Comparison of ENCODE assay signal across 1 cellular context in genomic region chr15:90665288-90666134, GRCh38.
TF ChIP-seq lines count a peak whose summit lies in the region.

No MANE protein-coding gene starts in this region.

TF ChIP-seq in HEK293, 187 proteins besides CTCF, POLR2A, EP300 and RAD21 (continued from another document and continues in another):
- TF ChIP-seq ZSCAN5A (tag by site-specific recombination; IDR thresholded peaks at IDR 0.05) (no peak), ZNF704 (tag by site-specific recombination; IDR thresholded peaks at IDR 0.05) (no peak), ZNF366 (tag by site-specific recombination; conservative IDR thresholded peaks at IDR 0.05) (no peak), ZNF19 (tag by site-specific recombination; IDR thresholded peaks at IDR 0.05; ENCODE audit: low read depth) (no peak), KLF8 (tag by site-specific recombination; IDR thresholded peaks at IDR 0.05) (peak; percentile 43; the same call in 1 of the 2 replicates), ZNF580 (tag by site-specific recombination; IDR thresholded peaks at IDR 0.05) (no peak), KLF16 (tag by site-specific recombination; IDR thresholded peaks at IDR 0.05) (no peak), KLF1 (tag by site-specific recombination; IDR thresholded peaks at IDR 0.05) (peak; percentile 33; the same call in 1 of the 2 replicates), ZNF202 (tag by site-specific recombination; IDR thresholded peaks at IDR 0.05; ENCODE audit: borderline replicate concordance) (no peak), ZNF174 (tag by site-specific recombination; IDR thresholded peaks at IDR 0.05) (no peak), HIC1 (tag by site-specific recombination; IDR thresholded peaks at IDR 0.05) (0 out of 2 replicates have a peak, but pooled peaks have one; percentile 39), ZNF488 (tag by site-specific recombination; IDR thresholded peaks at IDR 0.05) (no peak), HOXC10 (CRISPR knock-in tag; IDR thresholded peaks at IDR 0.05) (no peak), ZFP37 (tag by site-specific recombination; IDR thresholded peaks at IDR 0.05) (no peak), ZNF843 (tag by site-specific recombination; IDR thresholded peaks at IDR 0.05) (no peak), ZNF398 (tag by site-specific recombination; IDR thresholded peaks at IDR 0.05) (no peak), ZNF585B (tag by site-specific recombination; IDR thresholded peaks at IDR 0.05) (no peak), MZF1 (tag by site-specific recombination; IDR thresholded peaks at IDR 0.05; ENCODE audit: borderline replicate concordance) (no peak), PRDM10 (tag by site-specific recombination; IDR thresholded peaks at IDR 0.05) (peak; percentile 89), AEBP2 (tag by site-specific recombination; IDR thresholded peaks at IDR 0.05; ENCODE audit: borderline replicate concordance) (no peak), ZNF169 (tag by site-specific recombination; IDR thresholded peaks at IDR 0.05) (no peak), GLI4 (tag by site-specific recombination; IDR thresholded peaks at IDR 0.05) (no peak), KLF17 (tag by site-specific recombination; IDR thresholded peaks at IDR 0.05) (no peak), EGR2 (tag by site-specific recombination; IDR thresholded peaks at IDR 0.05; ENCODE audit: low read depth) (no peak), ZNF362 (tag by site-specific recombination; IDR thresholded peaks at IDR 0.05) (no peak), ZNF621 (tag by site-specific recombination; IDR thresholded peaks at IDR 0.05) (no peak), FEZF1 (tag by site-specific recombination; IDR thresholded peaks at IDR 0.05) (0 out of 2 replicates have a peak, but pooled peaks have one; percentile 9), ZSCAN23 (tag by site-specific recombination; IDR thresholded peaks at IDR 0.05) (no peak), ZNF416 (tag by site-specific recombination; IDR thresholded peaks at IDR 0.05) (no peak), ZNF114 (tag by site-specific recombination; IDR thresholded peaks at IDR 0.05) (no peak), ZNF341 (tag by site-specific recombination; IDR thresholded peaks at IDR 0.05; ENCODE audit: low read depth) (peak; percentile 70), ZFHX2 (tag by site-specific recombination; conservative IDR thresholded peaks at IDR 0.05) (no peak), ZNF132 (tag by site-specific recombination; IDR thresholded peaks at IDR 0.05; ENCODE audit: borderline replicate concordance) (no peak), ZNF529 (tag by site-specific recombination; IDR thresholded peaks at IDR 0.05; ENCODE audit: insufficient replicate concordance) (no peak), ZNF654 (tag by site-specific recombination; IDR thresholded peaks at IDR 0.05; ENCODE audit: low read depth) (no peak), ZNF624 (tag by site-specific recombination; IDR thresholded peaks at IDR 0.05) (no peak), ZNF214 (tag by site-specific recombination; IDR thresholded peaks at IDR 0.05; ENCODE audit: borderline replicate concordance) (no peak), ZNF18 (tag by site-specific recombination; IDR thresholded peaks at IDR 0.05) (0 out of 2 replicates have a peak, but pooled peaks have one; percentile 13), SP2 (tag by site-specific recombination; IDR thresholded peaks at IDR 0.05) (peak; percentile 75), ZBTB44 (tag by site-specific recombination; IDR thresholded peaks at IDR 0.05) (no peak), ZNF560 (tag by site-specific recombination; IDR thresholded peaks at IDR 0.05; ENCODE audit: borderline replicate concordance) (no peak), ZNF274 (IDR thresholded peaks at IDR 0.05; ENCODE audit: low read length) (no peak), ZNF274 (tag by site-specific recombination; IDR thresholded peaks at IDR 0.05; ENCODE audit: borderline replicate concordance) (no peak)
